In genomic region chr7:66219805-66220204, GRCh38 we compare ENCODE assay signal across 8 cellular contexts.
"Had no signal": no experiment of that assay in that cellular context is flagged by ENCODE, and none has a peak within 500 bp of the region (broad histone marks: within the 10 kb centered on the region; RNA-seq: fewer than 3 reads in every experiment).

No MANE protein-coding gene starts in this region.

- DNase-seq: GDM1, GF-D8 had no signal

- FAIRE-seq: G401.6, GM12878, GM12891, GM12892, GM18507, GM19239 had no signal

- H3K4me3 ChIP-seq: GM12878 had no signal

- ATAC-seq: GM12878 had no signal
